In genomic region chr10:16592327-16592854, GRCh38 we compare ENCODE assay signal across 22 cellular contexts.
A peak's percentile ranks its signal among the peaks of the same experiment; 100 is the strongest.
DNase-seq lines count a peak whose midpoint lies in the region; ATAC-seq lines count a peak whose summit lies in the region.
"Had no signal": no experiment of that assay in that cellular context is flagged by ENCODE, and none has a peak within 500 bp of the region (broad histone marks: within the 10 kb centered on the region; RNA-seq: fewer than 3 reads in every experiment).

No MANE protein-coding gene starts in this region.

- H3K4me3 ChIP-seq in HUES64 (ENCODE audit: low read length) (no peak overlapping the region), aorta (ENCODE audit: low read length in 2 of 2) (no peak overlapping the region)
- H3K4me3 ChIP-seq: K562, Peyer's patch had no signal

- 94% methylated on average over 12 of the region's 12 CpGs for WGBS in HUES64
- WGBS in aorta, 2 donors, result 2 to 7% methylated on average over 12 of the region's 12 CpGs

- intact Hi-C loops in aorta (cut with DNase I), result no loop called here

- DNase-seq in inferior parietal cortex (ENCODE audit: extremely low spot score) (peak; percentile 54), aorta (no peak), NCI-H1105 treated with DMSO at 0.1 percent for 48 hours (lab: John Stamatoyannopoulos, UW) (no peak), NCI-H345 (lab: John Stamatoyannopoulos, UW) (no peak)
- DNase-seq: CD4-positive, CD25-positive, alpha-beta regulatory T cell; COR-L47; DMS79; GOT3; MM.1S; NCI-H1048; NCI-H1436; NCI-H1930; NCI-H2227 treated with DMSO at 0.1 percent for 48 hours; NCI-H510A treated with DMSO at 0.1 percent for 48 hours; NCI-H82; Peyer's patch had no signal

- H3K4me1 ChIP-seq in HUES64 (ENCODE audit: insufficient read depth, low read length), result peaks cover 25% of the 10 kb centered on the region
- peaks cover 0 to 3% of the 10 kb centered on the region in 2 donors for H3K4me1 ChIP-seq in aorta (ENCODE audit: control insufficient read depth in 1 of 2, insufficient read depth in 2 of 2, low read length in 2 of 2)
- H3K4me1 ChIP-seq: Peyer's patch had no signal

- H3K9ac ChIP-seq in HUES64 (ENCODE audit: low read depth, low read length), result no peak overlapping the region

- H3K27me3 ChIP-seq in HUES64 (ENCODE audit: insufficient read depth, low read length) (no peaks in the 10 kb centered on the region), aorta (ENCODE audit: control insufficient read depth in 1 of 2, insufficient read depth in 2 of 2, low read length in 1 of 2) (no peaks in the 10 kb centered on the region)
- H3K27me3 ChIP-seq: Peyer's patch had no signal

- H3K27ac ChIP-seq in HUES64 (ENCODE audit: low read depth, low read length) (peak overlapping the region; percentile 50; the same call in 1 of the 2 replicates), cingulate gyrus (ENCODE audit: low read depth, low read length) (peak overlapping the region; percentile 65), aorta (ENCODE audit: low read depth in 1 of 2, low read length in 2 of 2) (peak overlapping the region; percentile 13 to 79)
- H3K27ac ChIP-seq: Peyer's patch had no signal

- ATAC-seq in aorta (ENCODE audit: low FRiP score), result no peak
- ATAC-seq in GM19328 (IDR thresholded peaks at IDR 0.05; ENCODE audit: unreplicated experiment), result no peak
- ATAC-seq: HepG2, K562, SK-N-SH treated with all-trans-retinoic acid at 6 μM for 48 hours had no signal

- no peaks in the 10 kb centered on the region for H3K9me3 ChIP-seq in HUES64 (ENCODE audit: insufficient read depth, low read depth, low read length)
- H3K9me3 ChIP-seq in aorta (ENCODE audit: control insufficient read depth, low read length), result no peaks in the 10 kb centered on the region
- H3K9me3 ChIP-seq: Peyer's patch had no signal

- no peaks in the 10 kb centered on the region for H3K36me3 ChIP-seq in HUES64 (ENCODE audit: insufficient read depth, low read length)
- H3K36me3 ChIP-seq in aorta (ENCODE audit: control insufficient read depth in 1 of 2, insufficient read depth in 2 of 2, low read length in 1 of 2), result no peaks in the 10 kb centered on the region
